ENCODE assay signal across 11 cellular contexts in the genomic region with DNA sequence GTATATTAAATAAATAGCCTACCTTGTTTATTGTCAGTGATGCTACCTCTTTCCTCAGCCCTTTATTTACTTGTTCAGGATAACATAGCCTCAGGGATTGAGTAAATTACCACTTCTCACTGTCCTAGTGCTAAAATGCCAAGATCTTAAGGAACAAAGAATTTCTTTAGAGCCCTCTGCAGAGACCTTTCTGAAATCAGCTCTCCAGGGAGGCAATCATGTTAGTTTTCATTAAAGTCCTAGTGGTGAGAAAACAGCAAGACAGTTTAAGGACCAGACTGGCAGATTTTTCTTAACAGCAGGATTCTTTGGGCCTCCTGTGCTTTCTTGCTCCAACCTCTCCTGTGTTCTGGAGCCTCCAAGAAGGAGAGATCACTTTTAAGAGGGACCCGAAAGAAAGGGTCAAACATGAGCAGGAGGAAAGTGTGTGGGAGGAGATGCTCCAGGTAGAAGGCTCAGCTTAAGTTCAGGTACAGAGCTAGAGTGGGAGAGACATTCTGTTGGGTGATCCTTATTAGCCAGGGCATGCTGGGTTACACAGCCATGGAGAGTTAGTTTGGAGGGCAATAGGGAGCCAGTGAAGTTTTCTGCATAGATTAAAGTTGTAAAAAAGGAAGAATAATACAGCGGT. TPM values are rescaled to one million over a fixed set of nuclear protein-coding genes. Genes with fewer than 3 reads are reported as not detected.
DNase-seq lines count a peak whose midpoint lies in the region; ATAC-seq, FAIRE-seq and TF ChIP-seq lines count a peak whose summit lies in the region.
"Had no signal": no experiment of that assay in that cellular context is flagged by ENCODE, and none has a peak within 500 bp of the region (broad histone marks: within the 10 kb centered on the region; RNA-seq: fewer than 3 reads in every experiment).

No MANE protein-coding gene starts in this region.

- peaks cover 23% of the 10 kb centered on the region for H3F3A ChIP-seq in SK-N-SH (replicated peaks; ENCODE audit: insufficient read depth)

- H3K9me3 ChIP-seq in breast epithelium (no peaks in the 10 kb centered on the region), SK-N-SH (no peaks in the 10 kb centered on the region), gastroesophageal sphincter (no peaks in the 10 kb centered on the region), thoracic aorta (no peaks in the 10 kb centered on the region), kidney (ENCODE audit: control insufficient read depth in 1 of 2, low read length in 2 of 2) (no peaks in the 10 kb centered on the region)
- H3K9me3 ChIP-seq: mucosa of descending colon, Peyer's patch had no signal

- H3K27ac ChIP-seq in breast epithelium (peak overlapping the region in 1 of 2 donors; percentile 71), SK-N-SH (ENCODE audit: low read depth in 2 of 2, low read length in 1 of 2) (peak overlapping the region in 1 of 2 experiments; percentile 56; a peak in 3 of 4 replicates), gastroesophageal sphincter (peak overlapping the region in 3 of 4 donors; percentile 19 to 79 (median 72)), thoracic aorta (peak overlapping the region in 1 of 2 donors; percentile 57), kidney (ENCODE audit: low read depth in 2 of 2, low read length in 2 of 2) (no peak overlapping the region)

- TF ChIP-seq CTCF in MCF 10A (IDR thresholded peaks at IDR 0.05; ENCODE audit: unreplicated experiment) (peak; percentile 13), breast epithelium (IDR thresholded peaks at IDR 0.05) (peak in 1 of 3 donors; percentile 17), SK-N-SH (IDR thresholded peaks at IDR 0.05) (peak; percentile 42), gastroesophageal sphincter (IDR thresholded peaks at IDR 0.05) (peak in 1 of 4 experiments; percentile 11), thoracic aorta (IDR thresholded peaks at IDR 0.05) (peak; percentile 7), kidney (IDR thresholded peaks at IDR 0.05; ENCODE audit: borderline replicate concordance, extremely low read depth, insufficient read depth) (no peak)

- intact Hi-C loops in MCF 10A (cut with micrococcal nuclease), result no loop called here
- intact Hi-C loops in breast epithelium (cut with DNase I; ENCODE audit: low total_unique reads), result no loop called here
- intact Hi-C loops in kidney (cut with DNase I), result no loop called here

- no peak for FAIRE-seq in kidney (lab: Jason Lieb, UNC)

- H3K27ac Mint-ChIP-seq in MCF 10A (ENCODE audit: low read depth, unreplicated experiment), result no peak overlapping the region

- 91% methylated on average over 2 of the region's 2 CpGs for WGBS in SK-N-SH (ENCODE audit: low lambda C conversion rate)
- WGBS in gastroesophageal sphincter (ENCODE audit: low coverage in 1 of 2), 2 donors, result 80 to 81% methylated on average over 1 to 2 of the region's 2 CpGs

- H3K4me1 Mint-ChIP-seq in MCF 10A (ENCODE audit: insufficient read depth, unreplicated experiment), result peaks cover 26% of the 10 kb centered on the region

- ATAC-seq in gastroesophageal sphincter (no peak), thoracic aorta (ENCODE audit: insufficient number of reproducible peaks, low FRiP score, low read depth) (no peak)

- no peaks in the 10 kb centered on the region for H4K20me1 ChIP-seq in SK-N-SH (ENCODE audit: insufficient read depth)

- POLR2A ChIA-PET in MCF 10A (lab: Yijun Ruan, JAX), result interaction anchor here (0.7 to 1.3 kb wide), 2 partner anchors 14 to 76 kb away, joined by 3 to 4 read pairs; no protein-coding TSS in a partner anchor
- POLR2A ChIA-PET in SK-N-SH (lab: Yijun Ruan, JAX), result no interaction called here

- no peak for TF ChIP-seq RAD21 in SK-N-SH (IDR thresholded peaks at IDR 0.05; ENCODE audit: low read length)

- peak overlapping the region; percentile 86; the same call in 1 of the 2 replicates for H2AFZ ChIP-seq in SK-N-SH (ENCODE audit: low read depth)

- H3K9ac ChIP-seq in SK-N-SH, result no peak overlapping the region
- H3K9ac ChIP-seq in kidney (ENCODE audit: low read length in 2 of 2), result no peak overlapping the region

- CTCF ChIA-PET in MCF 10A (lab: Yijun Ruan, JAX) (interaction anchor here (0.7 kb wide), 1 partner anchor 47 kb away, joined by 3 read pairs; no protein-coding TSS in a partner anchor), SK-N-SH (lab: Yijun Ruan, JAX) (interaction anchor here (1.2 kb wide), 1 partner anchor 322 kb away, joined by 3 read pairs; no protein-coding TSS in a partner anchor)

- H3K9me2 ChIP-seq in SK-N-SH, result no peaks in the 10 kb centered on the region

- peaks cover 10% of the 10 kb centered on the region for H3K27me3 Mint-ChIP-seq in MCF 10A (ENCODE audit: insufficient read depth, unreplicated experiment)

- no TSS peak for BruUV-seq in MCF 10A (replicated peaks; lab: Mats Ljungman, UMichigan)

- no peak for TF ChIP-seq POLR2A in breast epithelium (IDR thresholded peaks at IDR 0.05)
- no peak for TF ChIP-seq POLR2A in gastroesophageal sphincter (IDR thresholded peaks at IDR 0.05)
- TF ChIP-seq POLR2A in erythroblast (IDR thresholded peaks at IDR 0.05; ENCODE audit: low read length), result no peak

- H3K36me3 ChIP-seq in breast epithelium (no peaks in the 10 kb centered on the region), SK-N-SH (replicated peaks in 1 of 2; ENCODE audit: control insufficient read depth in 1 of 2, insufficient read depth in 2 of 2, low read length in 1 of 2) (no peaks in the 10 kb centered on the region), gastroesophageal sphincter (no peaks in the 10 kb centered on the region), thoracic aorta (no peaks in the 10 kb centered on the region), kidney (ENCODE audit: control insufficient read depth in 1 of 2, insufficient read depth in 2 of 2, low read length in 2 of 2) (no peaks in the 10 kb centered on the region)
- H3K36me3 ChIP-seq: Peyer's patch had no signal

- DNase-seq in MCF 10A (ENCODE audit: unreplicated experiment), result no peak
- DNase-seq in breast epithelium (ENCODE audit: low spot score in 2 of 2), result no peak
- no peak for DNase-seq in SK-N-SH
- no peak for DNase-seq in thoracic aorta (ENCODE audit: low spot score)
- no peak for DNase-seq in kidney
- DNase-seq in SHP77 (lab: John Stamatoyannopoulos, UW), result no peak
- DNase-seq in erythroblast (lab: John Stamatoyannopoulos, UW), result no peak
- DNase-seq: activated CD8-positive, alpha-beta memory T cell treated with anti-CD3 and anti-CD28 coated beads for 24 hours had no signal

- H3K27me3 ChIP-seq in breast epithelium (no peaks in the 10 kb centered on the region), SK-N-SH (ENCODE audit: insufficient read depth) (no peaks in the 10 kb centered on the region), gastroesophageal sphincter (peaks cover 9% of the 10 kb centered on the region), thoracic aorta (replicated peaks; ENCODE audit: insufficient read depth) (no peaks in the 10 kb centered on the region)
- H3K27me3 ChIP-seq: Peyer's patch had no signal

- peak overlapping the region; percentile 55 for H3K4me3 Mint-ChIP-seq in MCF 10A (ENCODE audit: unreplicated experiment)

- peak overlapping the region; percentile 74; the same call in 1 of the 2 replicates for H3K4me2 ChIP-seq in SK-N-SH

- no peak overlapping the region for H3K4me3 ChIP-seq in breast epithelium
- H3K4me3 ChIP-seq in SK-N-SH (ENCODE audit: low read depth in 2 of 2, low read length in 1 of 2), result no peak overlapping the region
- H3K4me3 ChIP-seq in gastroesophageal sphincter, result no peak overlapping the region
- no peak overlapping the region for H3K4me3 ChIP-seq in thoracic aorta
- no peak overlapping the region for H3K4me3 ChIP-seq in kidney (ENCODE audit: low read length in 2 of 2)

- no peaks in the 10 kb centered on the region for H3K9me3 Mint-ChIP-seq in MCF 10A (ENCODE audit: unreplicated experiment)

- no peaks in the 10 kb centered on the region for H3K36me3 Mint-ChIP-seq in MCF 10A (ENCODE audit: insufficient read depth, unreplicated experiment)

- TF ChIP-seq EP300 in SK-N-SH (IDR thresholded peaks at IDR 0.05; ENCODE audit: borderline replicate concordance in 1 of 2, low read depth in 1 of 2, low read length in 1 of 2) (no peak), gastroesophageal sphincter (IDR thresholded peaks at IDR 0.05) (no peak)

- H3K79me2 ChIP-seq in SK-N-SH (ENCODE audit: insufficient read depth), result no peaks in the 10 kb centered on the region

- H3K4me1 ChIP-seq in breast epithelium (peaks cover 0 to 8% of the 10 kb centered on the region in 2 donors), SK-N-SH (ENCODE audit: control insufficient read depth in 1 of 2, insufficient read depth in 2 of 2, low read depth in 1 of 2, low read length in 1 of 2) (peaks cover 5 to 15% of the 10 kb centered on the region in 2 experiments; a peak in 3 of 4 replicates), gastroesophageal sphincter (peaks cover 0 to 50% (median 11%) of the 10 kb centered on the region in 3 donors), thoracic aorta (ENCODE audit: control insufficient read depth in 1 of 2, low read depth in 2 of 2) (peaks cover 11 to 41% of the 10 kb centered on the region in 2 donors), kidney (ENCODE audit: control insufficient read depth in 1 of 2, insufficient read depth in 1 of 2, low read depth in 1 of 2, low read length in 2 of 2) (no peaks in the 10 kb centered on the region)

TF ChIP-seq in SK-N-SH, 30 proteins besides CTCF, POLR2A, EP300 and RAD21:
- TF ChIP-seq EZH2phosphoT487 (IDR thresholded peaks at IDR 0.05; ENCODE audit: borderline replicate concordance, low read depth) (no peak), USF2 (IDR thresholded peaks at IDR 0.05; ENCODE audit: borderline replicate concordance, low read depth, low read length) (no peak)
TF ChIP-seq in SK-N-SH: peak in this region for 0.

RNA-seq across cellular contexts. Expression of gene PLCE1, which starts 1.2 kb away (rescaled TPM):
- total RNA-seq in MCF 10A (2022) (0.22 and 0.23 TPM in 2 replicates), breast epithelium (10 to 100 TPM in 1 of 3 donors, 1 to 10 TPM in 2; 6.2 to 14.1 (median 7.0) TPM), gastroesophageal sphincter (10 to 100 TPM; 13.5 to 23.0 (median 19.1) TPM), thoracic aorta (10 to 100 TPM; 13.5 to 28.3 TPM), kidney (8.7 TPM)
- polyA plus RNA-seq in SK-N-SH (2012; rRNA removed) (1.2 and 1.9 TPM in 2 replicates), kidney (ENCODE audit: insufficient read depth, low read depth, low replicate concordance) (5.9 TPM)
- 1.6 and 1.7 TPM in 2 replicates for polyA plus RNA-seq in SK-N-SH (2012; cell fraction: cytosol; rRNA removed)
- 2.3 and 3.6 TPM in 2 replicates for polyA plus RNA-seq in SK-N-SH (2012; cell fraction: nucleus; rRNA removed)

Comparison
In these comparisons a context has a peak if more than half of its experiments do, and no peak if none do; other contexts are left out.
1. H3K27ac ChIP-seq: peak in gastroesophageal sphincter (3 of 4); none in kidney (0 of 2).